In the genomic region with DNA sequence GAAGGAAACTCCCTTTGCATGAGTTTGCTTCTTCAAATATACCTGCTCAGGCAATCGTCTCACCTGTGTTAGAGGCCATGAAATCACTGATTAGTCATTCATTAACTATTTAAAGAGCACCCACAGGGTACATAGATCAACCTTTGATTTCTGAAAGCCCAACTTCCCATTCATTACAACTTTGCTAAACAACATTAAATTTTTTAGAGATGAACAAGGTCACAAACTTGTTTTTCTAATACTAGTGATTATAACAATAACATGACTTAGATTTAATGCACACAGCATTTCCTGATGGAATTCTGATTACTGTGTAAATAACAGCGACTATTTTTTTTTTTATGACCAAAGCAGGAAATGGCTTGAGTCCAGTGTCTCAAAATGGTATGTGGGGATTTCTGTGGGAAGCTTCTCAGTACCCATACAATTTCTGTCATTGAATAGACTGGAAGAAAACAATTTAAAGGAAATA, we compare ENCODE assay signal across 1 cellular context.
TF ChIP-seq lines count a peak whose summit lies in the region.

No MANE protein-coding gene starts in this region.

TF ChIP-seq in IMR-90, 13 proteins besides CTCF, POLR2A, EP300 and RAD21 (continued from another document):
- no peak for TF ChIP-seq MAFK (IDR thresholded peaks at IDR 0.05; ENCODE audit: low read depth, low read length)
- no peak for TF ChIP-seq SMC3 (IDR thresholded peaks at IDR 0.05; ENCODE audit: low read depth, low read length)
TF ChIP-seq in IMR-90: peak in this region for 0.
